Comparison of ENCODE assay signal across 8 cellular contexts in the genomic region with DNA sequence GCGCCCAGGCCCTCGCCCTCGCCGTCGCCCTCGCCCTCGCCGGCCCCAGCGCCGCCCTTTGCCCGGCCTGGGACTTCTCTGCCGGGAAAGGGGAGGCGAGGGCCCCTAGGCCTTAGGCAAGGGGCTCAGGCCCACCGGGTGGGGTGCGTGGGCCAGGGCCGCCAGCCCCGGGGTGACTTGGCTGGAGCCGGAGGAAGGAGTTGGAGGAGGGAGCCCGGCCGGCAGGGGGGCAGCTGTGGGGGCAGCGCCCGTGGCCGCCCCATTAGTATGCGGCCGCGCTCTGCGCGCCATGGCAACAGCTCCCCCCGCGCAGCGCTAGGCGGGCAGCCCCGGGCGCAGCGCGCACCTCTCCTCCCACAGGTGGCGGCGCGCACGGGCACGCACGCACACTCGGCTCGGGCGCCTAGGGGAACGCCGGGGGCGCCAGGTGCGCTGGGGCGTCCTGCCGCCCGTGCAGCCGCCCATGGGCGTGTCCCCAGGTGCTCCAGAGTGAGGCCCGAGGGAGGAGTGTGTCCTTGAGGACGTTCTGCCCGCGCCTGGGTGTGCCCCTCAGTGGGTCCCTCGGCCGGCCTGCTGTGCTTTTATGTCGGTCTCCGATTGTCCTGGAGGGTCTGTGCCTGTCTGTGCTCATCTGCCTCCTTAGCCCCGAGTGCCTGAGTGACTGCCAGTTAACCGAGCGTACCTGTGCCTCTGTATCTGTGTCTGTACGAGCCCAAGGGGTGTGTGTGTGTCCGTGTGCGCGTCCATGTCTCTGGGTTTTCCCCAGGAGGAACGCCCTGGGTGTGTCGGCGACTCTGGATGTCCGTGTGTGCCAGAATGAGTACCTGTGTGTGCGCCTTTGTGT. TPM values are rescaled to one million over a fixed set of nuclear protein-coding genes. Genes with fewer than 3 reads are reported as not detected.
A peak's percentile ranks its signal among the peaks of the same experiment; 100 is the strongest.
DNase-seq lines count a peak whose midpoint lies in the region; ATAC-seq and TF ChIP-seq lines count a peak whose summit lies in the region.

No MANE protein-coding gene starts in this region.

- H2AFZ ChIP-seq in osteoblast (ENCODE audit: low read length): no peak overlapping the region

- H3K4me2 ChIP-seq in osteoblast (ENCODE audit: insufficient read depth, low read length): peak overlapping the region; percentile 85

- no peak overlapping the region for H3K27ac ChIP-seq in osteoblast (ENCODE audit: low read depth, low read length)

- no peaks in the 10 kb centered on the region for H3K79me2 ChIP-seq in osteoblast (ENCODE audit: insufficient read depth, low read length)

- peak overlapping the region; percentile 61 for H3K4me3 ChIP-seq in osteoblast (ENCODE audit: insufficient read depth, low read length)

- peak; percentile 78 for DNase-seq in GM20000 (ENCODE audit: low spot score)
- DNase-seq in NCI-H69 (lab: John Stamatoyannopoulos, UW): peak; percentile 97
- DNase-seq in activated effector memory CD4-positive, alpha-beta T cell treated with Interleukin-2 at 50 U/mL for 16 hours: peak; percentile 22
- DNase-seq in germinal center (ENCODE audit: low spot score): peak; percentile 80
- DNase-seq in osteoblast (ENCODE audit: insufficient read length, low spot score, missing footprints): peak; percentile 85
- DNase-seq in GDM1 (lab: John Stamatoyannopoulos, UW): no peak

- H3K9me3 ChIP-seq in osteoblast (ENCODE audit: low read depth, low read length): no peaks in the 10 kb centered on the region

- H4K20me1 ChIP-seq in osteoblast (ENCODE audit: insufficient read depth, low read length): no peaks in the 10 kb centered on the region

- H3K27me3 ChIP-seq in osteoblast (ENCODE audit: insufficient read depth, low read length): no peaks in the 10 kb centered on the region

- H3K36me3 ChIP-seq in osteoblast (ENCODE audit: insufficient read depth, low read length): peaks cover 6% of the 10 kb centered on the region

- ATAC-seq in HG03280 (IDR thresholded peaks at IDR 0.05; ENCODE audit: unreplicated experiment) (no peak), GM18858 (IDR thresholded peaks at IDR 0.05; ENCODE audit: unreplicated experiment) (no peak)

- TF ChIP-seq CTCF in GM20000 (IDR thresholded peaks at IDR 0.05; ENCODE audit: extremely low read depth, missing control alignments) (no peak), osteoblast (IDR thresholded peaks at IDR 0.05; ENCODE audit: extremely low read depth, low read depth, low read length) (no peak)

- peaks cover 26% of the 10 kb centered on the region for H3K4me1 ChIP-seq in osteoblast (ENCODE audit: insufficient read depth, low read length)

RNA-seq across cellular contexts. Expression of a gene that starts 38.1 kb away (rescaled TPM):
- 24.5 and 24.6 TPM in 2 replicates for total RNA-seq in osteoblast
